11 cellular contexts compared by ENCODE assay signal in the genomic region with DNA sequence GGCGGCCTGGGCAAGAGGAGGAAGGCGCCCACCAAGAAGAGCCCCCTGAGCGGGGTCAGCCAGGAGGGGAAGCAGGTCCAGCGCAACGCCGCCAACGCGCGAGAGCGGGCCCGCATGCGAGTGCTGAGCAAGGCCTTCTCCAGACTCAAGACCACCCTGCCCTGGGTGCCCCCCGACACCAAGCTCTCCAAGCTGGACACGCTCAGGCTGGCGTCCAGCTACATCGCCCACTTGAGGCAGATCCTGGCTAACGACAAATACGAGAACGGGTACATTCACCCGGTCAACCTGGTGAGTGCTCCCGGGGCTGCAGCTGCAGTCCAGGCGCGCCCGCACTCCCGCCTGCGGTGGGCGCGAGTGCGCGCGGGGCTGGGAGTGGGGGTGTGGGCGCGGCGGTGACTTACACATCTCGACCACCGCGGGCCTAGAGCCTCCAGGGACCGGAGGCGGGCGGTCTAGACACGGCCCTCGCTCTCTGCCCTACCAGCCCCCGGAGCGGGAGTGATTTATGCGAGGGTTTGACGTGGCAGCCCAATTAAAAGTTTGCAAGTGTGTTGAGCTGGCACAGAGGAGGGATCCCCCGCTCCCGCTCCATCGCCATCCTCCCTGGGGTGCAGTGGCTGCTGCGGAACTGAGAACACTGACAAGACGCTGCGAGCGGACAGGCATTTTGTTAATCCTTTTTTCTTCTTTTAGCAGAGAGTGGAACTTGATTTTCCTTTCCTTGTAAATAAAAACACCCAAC. TPM values are rescaled to one million over a fixed set of nuclear protein-coding genes. Genes with fewer than 3 reads are reported as not detected.
A peak's percentile ranks its signal among the peaks of the same experiment; 100 is the strongest.
DNase-seq lines count a peak whose midpoint lies in the region; ATAC-seq and TF ChIP-seq lines count a peak whose summit lies in the region.
"Had no signal": no experiment of that assay in that cellular context is flagged by ENCODE, and none has a peak within 500 bp of the region (broad histone marks: within the 10 kb centered on the region; RNA-seq: fewer than 3 reads in every experiment).

No MANE protein-coding gene starts in this region.

- peaks cover 50% of the 10 kb centered on the region for H3K27me3 ChIP-seq in effector memory CD4-positive, alpha-beta T cell (replicated peaks; ENCODE audit: control insufficient read depth, insufficient read depth, low read length, poor library complexity, severe bottlenecking)
- peaks cover 2% of the 10 kb centered on the region for H3K27me3 ChIP-seq in lung (ENCODE audit: control insufficient read depth, insufficient read depth)
- peaks cover 92% of the 10 kb centered on the region for H3K27me3 ChIP-seq in suprapubic skin

- H3K4me1 ChIP-seq in effector memory CD4-positive, alpha-beta T cell (ENCODE audit: control insufficient read depth, insufficient read depth, low read length, poor library complexity, severe bottlenecking) = peaks cover 21% of the 10 kb centered on the region
- H3K4me1 ChIP-seq in lung (ENCODE audit: control insufficient read depth in 2 of 2, insufficient read depth in 2 of 2, low read length in 2 of 2) (peaks cover 0 to 8% of the 10 kb centered on the region in 2 donors), suprapubic skin (peaks cover 29% of the 10 kb centered on the region)

- peak; percentile 23 for DNase-seq in activated CD4-positive, alpha-beta T cell treated with anti-CD3 and anti-CD28 coated beads for 48 hours
- no peak for DNase-seq in activated CD4-positive, alpha-beta T cell treated with anti-CD3 and anti-CD28 coated beads for 1 hour
- DNase-seq in effector memory CD4-positive, alpha-beta T cell = no peak
- DNase-seq in lung (ENCODE audit: low spot score) (no peak), suprapubic skin (ENCODE audit: low spot score in 2 of 2) (no peak), NCI-H446 (lab: John Stamatoyannopoulos, UW) (no peak), NCI-H2227 treated with DMSO at 0.1 percent for 48 hours (lab: John Stamatoyannopoulos, UW) (no peak)

- 4 to 8% methylated on average over 50 to 53 of the region's 53 CpGs for WGBS in lung, 2 donors
- 10% methylated on average over 51 of the region's 53 CpGs for WGBS in suprapubic skin

- TF ChIP-seq CTCF in lung (IDR thresholded peaks at IDR 0.05; ENCODE audit: control extremely low read depth, extremely low read depth) (no peak), suprapubic skin (IDR thresholded peaks at IDR 0.05) (no peak)

- TF ChIP-seq POLR2A in suprapubic skin (IDR thresholded peaks at IDR 0.05) = no peak

- no peaks in the 10 kb centered on the region for H3K9me3 ChIP-seq in effector memory CD4-positive, alpha-beta T cell (ENCODE audit: control insufficient read depth, low read length)
- H3K9me3 ChIP-seq in lung (ENCODE audit: control insufficient read depth in 2 of 2, insufficient read depth in 1 of 2, low read length in 1 of 2) (peaks cover 0 to 6% of the 10 kb centered on the region in 2 donors), suprapubic skin (no peaks in the 10 kb centered on the region)
- H3K9me3 ChIP-seq: A549 had no signal

- ATAC-seq in lung (ENCODE audit: insufficient read depth, low FRiP score) (peak; percentile 12), GM21447 (IDR thresholded peaks at IDR 0.05; ENCODE audit: unreplicated experiment) (no peak)

- H3K27ac ChIP-seq in effector memory CD4-positive, alpha-beta T cell (ENCODE audit: insufficient read depth, low read length, poor library complexity, severe bottlenecking) = no peak overlapping the region
- H3K27ac ChIP-seq in lung (ENCODE audit: low read depth in 1 of 2, low read length in 1 of 2) = peak overlapping the region; percentile 11 to 94
- no peak overlapping the region for H3K27ac ChIP-seq in suprapubic skin
- H3K27ac ChIP-seq: epithelial cell of prostate had no signal

- H3K4me3 ChIP-seq in effector memory CD4-positive, alpha-beta T cell (ENCODE audit: insufficient read depth, low read depth, low read length, poor library complexity, severe bottlenecking) = peak overlapping the region; percentile 13
- H3K4me3 ChIP-seq in lung (peak overlapping the region; percentile 49), suprapubic skin (peak overlapping the region; percentile 15)

- H3K36me3 ChIP-seq in effector memory CD4-positive, alpha-beta T cell (ENCODE audit: control insufficient read depth, insufficient read depth, low read length) = no peaks in the 10 kb centered on the region
- H3K36me3 ChIP-seq in lung (ENCODE audit: control insufficient read depth in 2 of 2, insufficient read depth in 2 of 2, low read length in 2 of 2) = no peaks in the 10 kb centered on the region
- H3K36me3 ChIP-seq in suprapubic skin = no peaks in the 10 kb centered on the region

- TF ChIP-seq EP300 in suprapubic skin (IDR thresholded peaks at IDR 0.05) = no peak

RNA-seq across cellular contexts. Expression of gene TCF21, which starts 0.8 kb away (rescaled TPM):
- total RNA-seq in lung (10 to 100 TPM; 42.2 to 80.9 TPM), suprapubic skin (not detected)
- polyA plus RNA-seq in lung = 10 to 100 TPM; 14.5 to 21.0 TPM
- total RNA-seq: T-helper 2 cell treated with Interferon-gamma antibody and Interleukin-4, amounts not matched to agents 100 ng/mL and 5 ng/mL, for 36 hours had no signal

Comparison
In these comparisons a context has a peak if more than half of its experiments do, and no peak if none do; other contexts are left out.
1. H3K27ac ChIP-seq: peak in lung (2 of 2); none in effector memory CD4-positive, alpha-beta T cell (single experiment) and suprapubic skin (single experiment).
2. RNA of gene TCF21, which starts 0.8 kb away (total RNA-seq): 42.2 to 80.9 TPM in lung; not detected in suprapubic skin; every median in the first group is over 10 times any median in the second.
3. Peak in every context shown above with its lines, with median percentiles within 50 percentile points of each other: H3K4me3 ChIP-seq.